26 cellular contexts compared by ENCODE assay signal in genomic region chr5:117638581-117638980, GRCh38.
"Had no signal": no experiment of that assay in that cellular context is flagged by ENCODE, and none has a peak within 500 bp of the region (broad histone marks: within the 10 kb centered on the region; RNA-seq: fewer than 3 reads in every experiment).

No MANE protein-coding gene starts in this region.

- DNase-seq: stimulated activated CD4-positive, alpha-beta T cell treated with anti-CD3 and anti-CD28 coated beads, Interleukin-2, amount 100 ng/mL, for 48 hours; stimulated activated CD4-positive, alpha-beta T cell treated with anti-CD3 and anti-CD28 coated beads, Interleukin-4, amount 100 ng/mL, for 1 hour; stimulated activated CD4-positive, alpha-beta T cell treated with anti-CD3 and anti-CD28 coated beads, Interleukin-4, amount 100 ng/mL, for 24 hours; stimulated activated CD4-positive, alpha-beta T cell treated with anti-CD3 and anti-CD28 coated beads, Interleukin-4, amount 100 ng/mL, for 4 hours; stimulated activated CD8-positive, alpha-beta memory T cell treated with anti-CD3 and anti-CD28 coated beads, Interleukin-4, amount 100 ng/mL, for 48 hours; stimulated activated naive B cell treated with anti-CD40 and anti-IgM and Interleukin-4, amounts not matched to agents 10 μg/mL and 1 μg/mL and 100 μg/mL, for 72 hours; stimulated activated naive CD4-positive, alpha-beta T cell; stimulated activated naive CD4-positive, alpha-beta T cell treated with Interleukin-2 at 50 U/mL for 16 hours; stimulated activated naive CD8-positive, alpha-beta T cell treated with anti-CD3 and anti-CD28 coated beads, Interleukin-15, amount 100 ng/mL, for 72 hours; stimulated activated naive CD8-positive, alpha-beta T cell treated with anti-CD3 and anti-CD28 coated beads, Interleukin-15, Interleukin-2, amounts not matched to agents 100 U/mL and 50 U/mL, for 24 hours; stomach; substantia nigra; testis; thyroid gland; tibial artery; transverse colon; trophoblast cell; upper lobe of left lung; upper lobe of right lung; uterus had no signal

- ATAC-seq: stimulated activated effector memory CD8-positive, alpha-beta T cell treated with anti-CD3 and anti-CD28 coated beads, Interleukin-12 subunit alpha, Interleukin-12 subunit beta, amount 100 ng/mL, for 72 hours; stimulated activated memory B cell treated with anti-CD40 and anti-IgM and Interleukin-4, amounts not matched to agents 10 μg/mL and 1 μg/mL and 100 μg/mL, for 72 hours; stimulated activated naive B cell treated with anti-CD40 and anti-IgM and Interleukin-4, amounts not matched to agents 10 μg/mL and 1 μg/mL and 100 μg/mL, for 72 hours; stimulated activated naive CD8-positive, alpha-beta T cell treated with anti-CD3 and anti-CD28 coated beads, Interleukin-15, amount 100 ng/mL, for 72 hours; stimulated activated naive CD8-positive, alpha-beta T cell treated with anti-CD3 and anti-CD28 coated beads, Interleukin-15, Interleukin-2, amounts not matched to agents 100 U/mL and 50 U/mL, for 24 hours; upper lobe of right lung had no signal

- H3K4me1 ChIP-seq: stomach, suprapubic skin, testis, thyroid gland, tibial artery, tibial nerve, transverse colon, upper lobe of left lung, upper lobe of right lung, uterus, vagina had no signal

- H3K27ac ChIP-seq: stomach, suprapubic skin, testis, thoracic aorta, thyroid gland, tibial artery, tibial nerve, transverse colon, upper lobe of left lung, upper lobe of right lung, uterus, vagina had no signal

- H3K27me3 ChIP-seq: stomach, suprapubic skin, testis, thyroid gland, tibial artery, tibial nerve, transverse colon, upper lobe of left lung, upper lobe of right lung, uterus, vagina had no signal

- H3K36me3 ChIP-seq: stomach, suprapubic skin, thoracic aorta, thyroid gland, tibial artery, tibial nerve, transverse colon, upper lobe of left lung, upper lobe of right lung, uterus, vagina had no signal

- H3K4me3 ChIP-seq: stomach, suprapubic skin, testis, thoracic aorta, thyroid gland, tibial artery, tibial nerve, transverse colon, upper lobe of left lung, upper lobe of right lung, uterus, vagina had no signal

- H3K9me3 ChIP-seq: stomach, suprapubic skin, testis, thoracic aorta, thyroid gland, tibial artery, tibial nerve, transverse colon, upper lobe of left lung, upper lobe of right lung, uterus, vagina had no signal
